In genomic region chr1:214447557-214447871, GRCh38 we compare ENCODE assay signal across 12 cellular contexts.
A peak's percentile ranks its signal among the peaks of the same experiment; 100 is the strongest.
DNase-seq lines count a peak whose midpoint lies in the region; ATAC-seq, FAIRE-seq and TF ChIP-seq lines count a peak whose summit lies in the region.
"Had no signal": no experiment of that assay in that cellular context is flagged by ENCODE, and none has a peak within 500 bp of the region (broad histone marks: within the 10 kb centered on the region; RNA-seq: fewer than 3 reads in every experiment).

No MANE protein-coding gene starts in this region.

- H3K4me2 ChIP-seq in endothelial cell of umbilical vein (ENCODE audit: insufficient read depth, low read length) = peak overlapping the region; percentile 88

- FAIRE-seq in endothelial cell of umbilical vein (lab: Jason Lieb, UNC) = no peak

- dilution Hi-C loops in endothelial cell of umbilical vein (cut with MboI; ENCODE audit: extremely low pct_ligation_motif_present, low sequenced_read_pairs) = no loop called here

- H3K36me3 Mint-ChIP-seq in osteocyte (ENCODE audit: unreplicated experiment) = peaks cover 13% of the 10 kb centered on the region

- peak overlapping the region; percentile 95 for H3K27ac Mint-ChIP-seq in osteocyte (ENCODE audit: unreplicated experiment)
- H3K27ac Mint-ChIP-seq: activated CD4-positive, alpha-beta T cell treated with anti-CD3 and anti-CD28 coated beads, Interleukin-2, amount 10 ng/mL, durations not matched to agents 7 days and 5 days had no signal

- no peaks in the 10 kb centered on the region for H3K9me1 ChIP-seq in endothelial cell of umbilical vein (replicated peaks; ENCODE audit: control insufficient read depth, extremely low read depth, insufficient read depth, low read length)

- TF ChIP-seq CTCF in Panc1 (IDR thresholded peaks at IDR 0.05) = no peak
- no peak for TF ChIP-seq CTCF in endothelial cell of umbilical vein (IDR thresholded peaks at IDR 0.05; ENCODE audit: extremely low read depth in 1 of 2, insufficient read depth in 1 of 2, low read depth in 1 of 2, low read length in 2 of 2)
- TF ChIP-seq CTCF in osteocyte (IDR thresholded peaks at IDR 0.05) = no peak
- TF ChIP-seq CTCF in ascending aorta (IDR thresholded peaks at IDR 0.05) = no peak

- ATAC-seq in Panc1 = peak; percentile 40; the same call in 1 of the 2 replicates

- H3K27me3 ChIP-seq in Panc1 (ENCODE audit: control insufficient read depth, insufficient read depth, low read length) (no peaks in the 10 kb centered on the region), endothelial cell of umbilical vein (ENCODE audit: control insufficient read depth in 2 of 2, insufficient read depth in 2 of 2, low read length in 2 of 2) (no peaks in the 10 kb centered on the region), ascending aorta (no peaks in the 10 kb centered on the region)
- H3K27me3 ChIP-seq: colonic mucosa had no signal

- TF ChIP-seq POLR2A in endothelial cell of umbilical vein (IDR thresholded peaks at IDR 0.05; ENCODE audit: low read depth, low read length) = no peak

- intact Hi-C loops in Panc1 (cut with micrococcal nuclease; ENCODE audit: unreplicated experiment) (no loop called here), endothelial cell of umbilical vein (cut with micrococcal nuclease) (loop anchor here (1.0 to 5.0 kb wide), 6 partner anchors 8 to 140 kb away; no protein-coding TSS in a partner anchor), ascending aorta (cut with DNase I) (no loop called here)

- peak overlapping the region; percentile 68 for H3K9ac ChIP-seq in endothelial cell of umbilical vein (replicated peaks; ENCODE audit: extremely low read depth, insufficient read depth, low read length)

- H3K27ac ChIP-seq in Panc1 (ENCODE audit: low read length) (peak overlapping the region; percentile 98), endothelial cell of umbilical vein (ENCODE audit: insufficient read depth, low read depth, low read length) (peak overlapping the region; percentile 88), ascending aorta (no peak overlapping the region)
- H3K27ac ChIP-seq: colonic mucosa had no signal

- peak overlapping the region; percentile 56 for H3K4me3 Mint-ChIP-seq in osteocyte (ENCODE audit: unreplicated experiment)
- H3K4me3 Mint-ChIP-seq: activated CD4-positive, alpha-beta T cell treated with anti-CD3 and anti-CD28 coated beads, Interleukin-2, amount 10 ng/mL, durations not matched to agents 7 days and 5 days had no signal

- H3K4me3 ChIP-seq in Panc1 (ENCODE audit: low read depth in 2 of 2, low read length in 2 of 2) = peak overlapping the region; percentile 8 to 32; a peak in 3 of 4 replicates
- peak overlapping the region in 1 of 3 experiments; percentile 33 for H3K4me3 ChIP-seq in endothelial cell of umbilical vein (replicated peaks in 1 of 3; ENCODE audit: insufficient read depth in 1 of 3, low read depth in 1 of 3, low read length in 3 of 3)
- H3K4me3 ChIP-seq in ascending aorta = no peak overlapping the region
- H3K4me3 ChIP-seq: colonic mucosa had no signal

- no peaks in the 10 kb centered on the region for H3K27me3 Mint-ChIP-seq in osteocyte (ENCODE audit: unreplicated experiment)
- H3K27me3 Mint-ChIP-seq: activated CD4-positive, alpha-beta T cell treated with anti-CD3 and anti-CD28 coated beads, Interleukin-2, amount 10 ng/mL, durations not matched to agents 7 days and 5 days had no signal

- peak; percentile 50 for DNase-seq in GM04503 (ENCODE audit: low read depth)
- no peak for DNase-seq in Panc1 (ENCODE audit: low read depth, low spot score)
- DNase-seq in endothelial cell of umbilical vein (ENCODE audit: low read depth, low spot score) = no peak
- no peak for DNase-seq in osteocyte (ENCODE audit: extremely low spot score, unreplicated experiment)
- no peak for DNase-seq in midbrain (lab: John Stamatoyannopoulos, UW)
- DNase-seq in Kasumi-1 (lab: John Stamatoyannopoulos, UW) = no peak
- no peak for DNase-seq in ascending aorta (ENCODE audit: low spot score in 2 of 2)
- no peak for DNase-seq in NCI-H82 treated with DMSO at 0.1 percent for 48 hours (lab: John Stamatoyannopoulos, UW; ENCODE audit: unreplicated experiment)
- DNase-seq: activated CD4-positive, alpha-beta T cell treated with anti-CD3 and anti-CD28 coated beads, Interleukin-2, amount 10 ng/mL, durations not matched to agents 7 days and 5 days; activated gamma-delta T cell treated with Interleukin-2 at 50 U/mL for 16 hours; colonic mucosa; stimulated activated CD4-positive, alpha-beta T cell treated with anti-CD3 and anti-CD28 coated beads, Interleukin-4, amount 100 ng/mL, for 4 hours had no signal

- peaks cover 3% of the 10 kb centered on the region; the same call in 1 of the 2 replicates for H3K36me3 ChIP-seq in Panc1 (ENCODE audit: control insufficient read depth, insufficient read depth, low read length)
- peaks cover 0 to 3% of the 10 kb centered on the region in 2 experiments for H3K36me3 ChIP-seq in endothelial cell of umbilical vein (ENCODE audit: control insufficient read depth in 2 of 2, extremely low read depth in 1 of 2, insufficient read depth in 2 of 2, low read length in 2 of 2)
- H3K36me3 ChIP-seq in ascending aorta = no peaks in the 10 kb centered on the region
- H3K36me3 ChIP-seq: colonic mucosa had no signal

- no peaks in the 10 kb centered on the region for H4K20me1 ChIP-seq in endothelial cell of umbilical vein (replicated peaks; ENCODE audit: control insufficient read depth, extremely low read depth, insufficient read depth, low read length)

- no peaks in the 10 kb centered on the region for H3K9me3 Mint-ChIP-seq in osteocyte (ENCODE audit: unreplicated experiment)
- H3K9me3 Mint-ChIP-seq: activated CD4-positive, alpha-beta T cell treated with anti-CD3 and anti-CD28 coated beads, Interleukin-2, amount 10 ng/mL, durations not matched to agents 7 days and 5 days had no signal

- H3K79me2 ChIP-seq in endothelial cell of umbilical vein (ENCODE audit: control insufficient read depth, insufficient read depth, low read length) = peaks cover 56% of the 10 kb centered on the region

- H3K9me3 ChIP-seq in Panc1 (ENCODE audit: control insufficient read depth, insufficient read depth, low read depth, low read length) (no peaks in the 10 kb centered on the region), endothelial cell of umbilical vein (replicated peaks; ENCODE audit: control insufficient read depth, insufficient read depth, low read length) (no peaks in the 10 kb centered on the region), ascending aorta (no peaks in the 10 kb centered on the region)
- H3K9me3 ChIP-seq: colonic mucosa had no signal

- CTCF ChIA-PET in Panc1 (lab: Charles Lee) = interaction anchor here (0.6 kb wide), 1 partner anchor 57 kb away, joined by 4 read pairs; no protein-coding TSS in a partner anchor
- CTCF ChIA-PET in endothelial cell of umbilical vein (lab: Charles Lee) = interaction anchor here (0.6 to 1.0 kb wide), 2 partner anchors 43 to 45 kb away, joined by 4 to 5 read pairs; no protein-coding TSS in a partner anchor

- H2AFZ ChIP-seq in endothelial cell of umbilical vein (ENCODE audit: low read depth, low read length) = no peak overlapping the region

- POLR2A ChIA-PET in Panc1 (lab: Charles Lee) (no interaction called here), endothelial cell of umbilical vein (lab: Charles Lee) (interaction anchor here (0.9 kb wide), 1 partner anchor 105 kb away, joined by 4 read pairs; no protein-coding TSS in a partner anchor)

- peaks cover 76% of the 10 kb centered on the region for H3K4me1 Mint-ChIP-seq in osteocyte (ENCODE audit: unreplicated experiment)

- in situ Hi-C loops in Panc1 (cut with HindIII; ENCODE audit: low pct_unique_long_range_greater_than_20kb, low sequenced_read_pairs) = no loop called here

- TSS peak; percentile 99 for BruUV-seq in Panc1 (replicated peaks; lab: Mats Ljungman, UMichigan)
- no TSS peak for BruUV-seq in endothelial cell of umbilical vein (replicated peaks; lab: Mats Ljungman, UMichigan)

- H3K4me1 ChIP-seq in Panc1 (ENCODE audit: control insufficient read depth, insufficient read depth, low read length) (peaks cover 67% of the 10 kb centered on the region), endothelial cell of umbilical vein (ENCODE audit: control insufficient read depth, extremely low read depth, insufficient read depth, low read length) (peaks cover 46% of the 10 kb centered on the region), ascending aorta (peaks cover 0 to 4% of the 10 kb centered on the region in 2 donors)
- H3K4me1 ChIP-seq: colonic mucosa had no signal

TF ChIP-seq in endothelial cell of umbilical vein, 7 proteins besides CTCF, POLR2A, EP300 and RAD21:
- no peak for TF ChIP-seq MYC (IDR thresholded peaks at IDR 0.05; ENCODE audit: low read depth, low read length)

Comparison
In these comparisons a context has a peak if more than half of its experiments do, and no peak if none do; other contexts are left out.
1. H3K27ac ChIP-seq: peak in Panc1 (single experiment) and endothelial cell of umbilical vein (single experiment); none in ascending aorta (0 of 2).
2. H3K4me3 ChIP-seq: peak in Panc1 (2 of 2); none in ascending aorta (0 of 2).